ENCODE assay signal across 14 cellular contexts in genomic region chrX:13898603-13899002, GRCh38.
DNase-seq lines count a peak whose midpoint lies in the region; ATAC-seq and TF ChIP-seq lines count a peak whose summit lies in the region.
"Had no signal": no experiment of that assay in that cellular context is flagged by ENCODE, and none has a peak within 500 bp of the region (broad histone marks: within the 10 kb centered on the region; RNA-seq: fewer than 3 reads in every experiment).

No MANE protein-coding gene starts in this region.

- H3K4me1 ChIP-seq in esophagus muscularis mucosa (peaks cover 0 to 36% (median 16%) of the 10 kb centered on the region in 4 donors), tibial nerve (peaks cover 0 to 48% (median 16%) of the 10 kb centered on the region in 4 donors)
- H3K4me1 ChIP-seq: gastrocnemius medialis, HAP-1 had no signal

- H3K4me3 ChIP-seq in esophagus muscularis mucosa: no peak overlapping the region
- no peak overlapping the region for H3K4me3 ChIP-seq in tibial nerve
- H3K4me3 ChIP-seq: gastrocnemius medialis, HAP-1, skin epidermis had no signal

- H3K27me3 ChIP-seq in esophagus muscularis mucosa: no peaks in the 10 kb centered on the region
- peaks cover 0 to 3% of the 10 kb centered on the region in 2 donors for H3K27me3 ChIP-seq in tibial nerve
- H3K27me3 ChIP-seq: gastrocnemius medialis had no signal

- no peak for TF ChIP-seq CTCF in esophagus muscularis mucosa (IDR thresholded peaks at IDR 0.05)
- TF ChIP-seq CTCF in tibial nerve (IDR thresholded peaks at IDR 0.05): no peak

- peak overlapping the region in 3 of 4 donors; percentile 4 to 50 (median 25) for H3K27ac ChIP-seq in esophagus muscularis mucosa (replicated peaks in 1 of 4)
- H3K27ac ChIP-seq in tibial nerve: peak overlapping the region in 2 of 4 donors; percentile 71 to 73

- 78% methylated on average over 4 of the region's 4 CpGs for WGBS in esophagus muscularis mucosa
- WGBS in tibial nerve, 2 donors: 88 to 100% methylated on average over 4 of the region's 4 CpGs

- peak; percentile 0 for DNase-seq in stimulated activated naive CD4-positive, alpha-beta T cell treated with Interleukin-2 at 50 U/mL for 16 hours (lab: John Stamatoyannopoulos, UW)
- DNase-seq in stimulated activated naive CD4-positive, alpha-beta T cell (lab: John Stamatoyannopoulos, UW): no peak
- DNase-seq in RKO (ENCODE audit: low spot score) (peak; percentile 68), esophagus muscularis mucosa (ENCODE audit: extremely low spot score) (no peak), mesenteric fat pad (ENCODE audit: low spot score) (no peak), tibial nerve (ENCODE audit: low spot score in 2 of 2) (no peak)
- no peak for DNase-seq in activated CD8-positive, alpha-beta memory T cell treated with anti-CD3 and anti-CD28 coated beads, Interleukin-2, amount 50 U/mL, for 4 hours
- DNase-seq: activated CD4-positive, alpha-beta T cell treated with anti-CD3 and anti-CD28 coated beads for 1 hour; DMS153; NCI-H146 had no signal

- TF ChIP-seq EP300 in esophagus muscularis mucosa (IDR thresholded peaks at IDR 0.05) (no peak), tibial nerve (IDR thresholded peaks at IDR 0.05) (no peak)

- intact Hi-C loops in esophagus muscularis mucosa (cut with DNase I): loop anchor here (2.0 kb wide), 1 partner anchor 132 kb away; no protein-coding TSS in a partner anchor

- H3K9me3 ChIP-seq in esophagus muscularis mucosa (no peaks in the 10 kb centered on the region), tibial nerve (no peaks in the 10 kb centered on the region)
- H3K9me3 ChIP-seq: gastrocnemius medialis, HAP-1 had no signal

- ATAC-seq in GM18505 (IDR thresholded peaks at IDR 0.05; ENCODE audit: unreplicated experiment): no peak
- ATAC-seq: gastrocnemius medialis had no signal

- H3K36me3 ChIP-seq in esophagus muscularis mucosa (no peaks in the 10 kb centered on the region), tibial nerve (no peaks in the 10 kb centered on the region)
- H3K36me3 ChIP-seq: gastrocnemius medialis, HAP-1 had no signal

- TF ChIP-seq POLR2A in esophagus muscularis mucosa (IDR thresholded peaks at IDR 0.05; ENCODE audit: low read depth): no peak
- no peak for TF ChIP-seq POLR2A in GM18505 (IDR thresholded peaks at IDR 0.05; ENCODE audit: borderline replicate concordance, extremely low read depth, insufficient read depth, insufficient read length)
- TF ChIP-seq POLR2A in tibial nerve (IDR thresholded peaks at IDR 0.05): no peak

Comparison
In these comparisons a context has a peak if more than half of its experiments do, and no peak if none do; other contexts are left out.
1. DNase-seq: peak in stimulated activated naive CD4-positive, alpha-beta T cell treated with Interleukin-2 at 50 U/mL for 16 hours (single experiment) and RKO (single experiment); none in stimulated activated naive CD4-positive, alpha-beta T cell (0 of 6), esophagus muscularis mucosa (single experiment), activated CD8-positive, alpha-beta memory T cell treated with anti-CD3 and anti-CD28 coated beads, Interleukin-2, amount 50 U/mL, for 4 hours (single experiment), mesenteric fat pad (single experiment) and tibial nerve (0 of 2).